Comparison of ENCODE assay signal across 3 cellular contexts in genomic region chr13:44305845-44306244, GRCh38.
TF ChIP-seq lines count a peak whose summit lies in the region.

No MANE protein-coding gene starts in this region.

TF ChIP-seq in SK-N-SH, 30 proteins besides CTCF, POLR2A, EP300 and RAD21 (continued from another document):
- no peak for TF ChIP-seq USF1 (IDR thresholded peaks at IDR 0.05; ENCODE audit: borderline replicate concordance, low read depth)
- TF ChIP-seq ELF1 (IDR thresholded peaks at IDR 0.05): no peak
- no peak for TF ChIP-seq IRF3 (IDR thresholded peaks at IDR 0.05; ENCODE audit: low read depth, low read length)

TF ChIP-seq in SK-N-SH treated with all-trans-retinoic acid at 6 μM for 48 hours, 23 proteins besides CTCF, POLR2A, EP300 and RAD21:
- no peak for TF ChIP-seq PATZ1 (CRISPR knock-in tag; IDR thresholded peaks at IDR 0.05; ENCODE audit: borderline replicate concordance)
- no peak for TF ChIP-seq GLIS3 (CRISPR knock-in tag; IDR thresholded peaks at IDR 0.05)
- no peak for TF ChIP-seq CREB5 (CRISPR knock-in tag; IDR thresholded peaks at IDR 0.05; ENCODE audit: low read depth)

TF ChIP-seq in WTC11, 78 proteins besides CTCF, POLR2A, EP300 and RAD21 (continued from another document):
- no peak for TF ChIP-seq ATF2 (CRISPR knock-in tag; IDR thresholded peaks at IDR 0.05; ENCODE audit: borderline replicate concordance, low read depth)
